ENCODE assay signal across 9 cellular contexts in genomic region chr1:1359668-1360468, GRCh38. TPM values are rescaled to one million over a fixed set of nuclear protein-coding genes. Genes with fewer than 3 reads are reported as not detected.
DNase-seq lines count a peak whose midpoint lies in the region; TF ChIP-seq lines count a peak whose summit lies in the region.
"Had no signal": no experiment of that assay in that cellular context is flagged by ENCODE, and none has a peak within 500 bp of the region (broad histone marks: within the 10 kb centered on the region; RNA-seq: fewer than 3 reads in every experiment).

No MANE protein-coding gene starts in this region.

- peaks cover 40% of the 10 kb centered on the region for H3K4me1 Mint-ChIP-seq in brain
- H3K4me1 Mint-ChIP-seq in activated T-helper 1 cell treated with anti-CD3 and anti-CD28 coated beads, Interleukin-12 subunit alpha, Interleukin-12 subunit beta, Interleukin-2, Interleukin-4 antibody, amounts not matched to agents 30 ng/mL and 10 ng/mL and 1 ng/mL, durations not matched to agents 14 hours and 24 hours and 36 hours (ENCODE audit: low read depth) = peaks cover 6% of the 10 kb centered on the region

- H3K27ac ChIP-seq in layer of hippocampus (ENCODE audit: low read depth, low read length) (peak overlapping the region; percentile 12), subcutaneous abdominal adipose tissue (ENCODE audit: low read depth, low read length) (peak overlapping the region; percentile 84)

- no peaks in the 10 kb centered on the region for H3K36me3 Mint-ChIP-seq in brain
- no peaks in the 10 kb centered on the region for H3K36me3 Mint-ChIP-seq in activated T-helper 1 cell treated with anti-CD3 and anti-CD28 coated beads, Interleukin-12 subunit alpha, Interleukin-12 subunit beta, Interleukin-2, Interleukin-4 antibody, amounts not matched to agents 30 ng/mL and 10 ng/mL and 1 ng/mL, durations not matched to agents 14 hours and 24 hours and 36 hours (ENCODE audit: low read depth)

- no peaks in the 10 kb centered on the region for H3K27me3 Mint-ChIP-seq in brain
- peaks cover 16% of the 10 kb centered on the region for H3K27me3 Mint-ChIP-seq in activated T-helper 1 cell treated with anti-CD3 and anti-CD28 coated beads, Interleukin-12 subunit alpha, Interleukin-12 subunit beta, Interleukin-2, Interleukin-4 antibody, amounts not matched to agents 30 ng/mL and 10 ng/mL and 1 ng/mL, durations not matched to agents 14 hours and 24 hours and 36 hours (ENCODE audit: insufficient read depth)

- peak overlapping the region in 3 of 5 experiments; percentile 44 to 74 (median 64) for H3K4me3 Mint-ChIP-seq in brain
- no peak overlapping the region for H3K4me3 Mint-ChIP-seq in activated T-helper 1 cell treated with anti-CD3 and anti-CD28 coated beads, Interleukin-12 subunit alpha, Interleukin-12 subunit beta, Interleukin-2, Interleukin-4 antibody, amounts not matched to agents 30 ng/mL and 10 ng/mL and 1 ng/mL, durations not matched to agents 14 hours and 24 hours and 36 hours

- DNase-seq in HFF-Myc (ENCODE audit: extremely low read depth, low read depth) = no peak
- DNase-seq in activated T-helper 1 cell treated with anti-CD3 and anti-CD28 coated beads, Interleukin-12 subunit alpha, Interleukin-12 subunit beta, Interleukin-2, Interleukin-4 antibody, amounts not matched to agents 30 ng/mL and 10 ng/mL and 1 ng/mL, durations not matched to agents 14 hours and 24 hours and 36 hours (ENCODE audit: low spot score) = no peak
- no peak for DNase-seq in NCI-H146 treated with DMSO at 0.1 percent for 48 hours (lab: John Stamatoyannopoulos, UW; ENCODE audit: unreplicated experiment)
- DNase-seq in NOMO-1 treated with dmso at 0.1 percent for 144 hours (lab: John Stamatoyannopoulos, UW; ENCODE audit: unreplicated experiment) = no peak
- no peak for DNase-seq in activated effector memory CD4-positive, alpha-beta T cell treated with anti-CD3 and anti-CD28 coated beads, Interleukin-2, amount 50 U/mL, for 16 hours
- DNase-seq: NCI-H1105 treated with DMSO at 0.1 percent for 48 hours had no signal

- peak overlapping the region in 2 of 5 donors; percentile 6 to 16 for H3K9ac ChIP-seq in subcutaneous abdominal adipose tissue (ENCODE audit: low read length in 5 of 5)

- H3K36me3 ChIP-seq in subcutaneous abdominal adipose tissue (ENCODE audit: control insufficient read depth in 5 of 5, insufficient read depth in 5 of 5, low read length in 5 of 5) = peaks cover 0 to under 1% (median 0%) of the 10 kb centered on the region in 5 donors

- peaks cover 3 to 60% (median 58%) of the 10 kb centered on the region in 5 donors for H3K4me1 ChIP-seq in subcutaneous abdominal adipose tissue (ENCODE audit: control insufficient read depth in 5 of 5, insufficient read depth in 5 of 5, low read length in 5 of 5)

- no peak for TF ChIP-seq CTCF in HFF-Myc (IDR thresholded peaks at IDR 0.05; ENCODE audit: low read depth, low read length, missing control alignments)
- TF ChIP-seq CTCF in brain (conservative IDR thresholded peaks at IDR 0.05) = no peak

- peaks cover 0 to 7% (median 0%) of the 10 kb centered on the region in 5 experiments for H3K9me3 Mint-ChIP-seq in brain
- H3K9me3 Mint-ChIP-seq in activated T-helper 1 cell treated with anti-CD3 and anti-CD28 coated beads, Interleukin-12 subunit alpha, Interleukin-12 subunit beta, Interleukin-2, Interleukin-4 antibody, amounts not matched to agents 30 ng/mL and 10 ng/mL and 1 ng/mL, durations not matched to agents 14 hours and 24 hours and 36 hours = no peaks in the 10 kb centered on the region

- H3K4me3 ChIP-seq in HFF-Myc (replicated peaks; ENCODE audit: low read depth, low read length) (peak overlapping the region; percentile 77), subcutaneous abdominal adipose tissue (ENCODE audit: low read depth in 1 of 5, low read length in 5 of 5) (peak overlapping the region in 3 of 5 donors; percentile 6 to 42 (median 8))

- intact Hi-C loops in activated T-helper 1 cell treated with anti-CD3 and anti-CD28 coated beads, Interleukin-12 subunit alpha, Interleukin-12 subunit beta, Interleukin-2, Interleukin-4 antibody, amounts not matched to agents 30 ng/mL and 10 ng/mL and 1 ng/mL, durations not matched to agents 14 hours and 24 hours and 36 hours (cut with micrococcal nuclease) = no loop called here

- H3K27ac Mint-ChIP-seq in brain = peak overlapping the region in 4 of 5 experiments; percentile 46 to 94 (median 94)
- no peak overlapping the region for H3K27ac Mint-ChIP-seq in activated T-helper 1 cell treated with anti-CD3 and anti-CD28 coated beads, Interleukin-12 subunit alpha, Interleukin-12 subunit beta, Interleukin-2, Interleukin-4 antibody, amounts not matched to agents 30 ng/mL and 10 ng/mL and 1 ng/mL, durations not matched to agents 14 hours and 24 hours and 36 hours

- no peaks in the 10 kb centered on the region for H3K9me3 ChIP-seq in subcutaneous abdominal adipose tissue (ENCODE audit: control insufficient read depth in 5 of 5, low read length in 5 of 5)

- H3K27me3 ChIP-seq in layer of hippocampus (ENCODE audit: control insufficient read depth, insufficient read depth, low read length) = peaks cover 17% of the 10 kb centered on the region
- H3K27me3 ChIP-seq in subcutaneous abdominal adipose tissue (ENCODE audit: control insufficient read depth in 5 of 5, insufficient read depth in 4 of 5, low read length in 5 of 5) = peaks cover 0 to 5% (median 0%) of the 10 kb centered on the region in 5 donors

RNA-seq across cellular contexts. Expression of gene MXRA8, which starts 1.5 kb away (rescaled TPM):
- 10.2 TPM for polyA plus RNA-seq in brain (ENCODE audit: insufficient read depth, low read depth, low replicate concordance)
- 0.18 and 0.20 TPM in 2 replicates for total RNA-seq in activated T-helper 1 cell treated with anti-CD3 and anti-CD28 coated beads, Interleukin-12 subunit alpha, Interleukin-12 subunit beta, Interleukin-2, Interleukin-4 antibody, amounts not matched to agents 30 ng/mL and 10 ng/mL and 1 ng/mL, durations not matched to agents 14 hours and 24 hours and 36 hours

RNA-seq across cellular contexts. Expression of gene DVL1, which starts 10.7 kb away (rescaled TPM):
- polyA plus RNA-seq in brain (ENCODE audit: insufficient read depth, low read depth, low replicate concordance) = 61.7 TPM
- 66.5 and 72.2 TPM in 2 replicates for total RNA-seq in activated T-helper 1 cell treated with anti-CD3 and anti-CD28 coated beads, Interleukin-12 subunit alpha, Interleukin-12 subunit beta, Interleukin-2, Interleukin-4 antibody, amounts not matched to agents 30 ng/mL and 10 ng/mL and 1 ng/mL, durations not matched to agents 14 hours and 24 hours and 36 hours

RNA-seq across cellular contexts. Expression of gene AURKAIP1, which starts 15.1 kb away (rescaled TPM):
- 217 TPM for polyA plus RNA-seq in brain (ENCODE audit: insufficient read depth, low read depth, low replicate concordance)
- 147 and 148 TPM in 2 replicates for total RNA-seq in activated T-helper 1 cell treated with anti-CD3 and anti-CD28 coated beads, Interleukin-12 subunit alpha, Interleukin-12 subunit beta, Interleukin-2, Interleukin-4 antibody, amounts not matched to agents 30 ng/mL and 10 ng/mL and 1 ng/mL, durations not matched to agents 14 hours and 24 hours and 36 hours

RNA-seq across cellular contexts. Expression of gene TAS1R3, which starts 28.8 kb away (rescaled TPM):
- polyA plus RNA-seq in brain (ENCODE audit: insufficient read depth, low read depth, low replicate concordance) = 0.24 TPM
- 0.22 and 0.34 TPM in 2 replicates for total RNA-seq in activated T-helper 1 cell treated with anti-CD3 and anti-CD28 coated beads, Interleukin-12 subunit alpha, Interleukin-12 subunit beta, Interleukin-2, Interleukin-4 antibody, amounts not matched to agents 30 ng/mL and 10 ng/mL and 1 ng/mL, durations not matched to agents 14 hours and 24 hours and 36 hours

RNA-seq across cellular contexts. Expression of gene CPTP, which starts 35.3 kb away (rescaled TPM):
- 28.2 TPM for polyA plus RNA-seq in brain (ENCODE audit: insufficient read depth, low read depth, low replicate concordance)
- 13.6 and 14.6 TPM in 2 replicates for total RNA-seq in activated T-helper 1 cell treated with anti-CD3 and anti-CD28 coated beads, Interleukin-12 subunit alpha, Interleukin-12 subunit beta, Interleukin-2, Interleukin-4 antibody, amounts not matched to agents 30 ng/mL and 10 ng/mL and 1 ng/mL, durations not matched to agents 14 hours and 24 hours and 36 hours
